Comparison of ENCODE assay signal across 14 cellular contexts in the genomic region with DNA sequence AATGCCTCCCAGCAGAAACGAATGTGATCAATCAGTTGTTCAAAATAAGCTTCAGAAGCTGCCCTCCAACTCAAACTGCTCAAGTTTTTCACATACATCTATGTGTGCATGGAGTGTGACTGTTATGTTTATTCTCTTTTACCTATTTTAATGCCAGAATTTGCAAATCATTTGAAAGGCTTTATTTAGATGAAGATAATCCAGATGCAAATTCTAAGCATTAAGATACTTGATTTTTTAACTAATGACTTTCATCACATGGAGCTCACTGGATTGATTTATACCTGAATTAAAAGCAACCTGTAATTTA.
"Had no signal": no experiment of that assay in that cellular context is flagged by ENCODE, and none has a peak within 500 bp of the region (broad histone marks: within the 10 kb centered on the region; RNA-seq: fewer than 3 reads in every experiment).

No MANE protein-coding gene starts in this region.

- H3K9me3 Mint-ChIP-seq: activated CD4-positive, alpha-beta memory T cell treated with anti-CD3 and anti-CD28 coated beads for 36 hours; activated naive CD4-positive, alpha-beta T cell treated with anti-CD3 and anti-CD28 coated beads, Interleukin-2, amount 50 U/mL, for 24 hours had no signal

- H3K36me3 ChIP-seq: adrenal gland, lower lobe of right lung, ovary, stomach, upper lobe of right lung, WERI-Rb-1 had no signal

- H3K27me3 ChIP-seq: ovary, testis had no signal

- H3K36me3 Mint-ChIP-seq: activated CD4-positive, alpha-beta memory T cell treated with anti-CD3 and anti-CD28 coated beads for 36 hours; activated CD8-positive, alpha-beta memory T cell treated with anti-CD3 and anti-CD28 coated beads, Interleukin-2, amount 10 ng/mL, durations not matched to agents 7 days and 5 days; activated naive CD4-positive, alpha-beta T cell treated with anti-CD3 and anti-CD28 coated beads, Interleukin-2, amount 50 U/mL, for 24 hours had no signal

- H3K9me3 ChIP-seq: adrenal gland, lower lobe of right lung, ovary, stomach, testis, upper lobe of right lung had no signal

- H3K4me1 Mint-ChIP-seq: activated CD8-positive, alpha-beta memory T cell treated with anti-CD3 and anti-CD28 coated beads, Interleukin-2, amount 10 ng/mL, durations not matched to agents 7 days and 5 days; activated naive CD4-positive, alpha-beta T cell treated with anti-CD3 and anti-CD28 coated beads, Interleukin-2, amount 50 U/mL, for 24 hours had no signal

- DNase-seq: activated CD4-positive, alpha-beta memory T cell treated with anti-CD3 and anti-CD28 coated beads for 36 hours; activated CD8-positive, alpha-beta memory T cell treated with anti-CD3 and anti-CD28 coated beads, Interleukin-2, amount 10 ng/mL, durations not matched to agents 7 days and 5 days; activated T-cell treated with anti-CD3 and anti-CD28 coated beads, Interleukin-2, amount 50 U/mL, for 1 hour; left cardiac atrium; lower lobe of right lung; ovary; stomach; upper lobe of right lung had no signal

- FAIRE-seq: frontal cortex had no signal

- H3K4me3 ChIP-seq: lower lobe of right lung, ovary, stomach, testis, upper lobe of right lung had no signal

- H3K4me3 Mint-ChIP-seq: activated CD4-positive, alpha-beta memory T cell treated with anti-CD3 and anti-CD28 coated beads for 36 hours; activated CD8-positive, alpha-beta memory T cell treated with anti-CD3 and anti-CD28 coated beads, Interleukin-2, amount 10 ng/mL, durations not matched to agents 7 days and 5 days; activated naive CD4-positive, alpha-beta T cell treated with anti-CD3 and anti-CD28 coated beads, Interleukin-2, amount 50 U/mL, for 24 hours had no signal

- ATAC-seq: activated CD8-positive, alpha-beta memory T cell treated with anti-CD3 and anti-CD28 coated beads, Interleukin-2, amount 10 ng/mL, durations not matched to agents 7 days and 5 days; lower lobe of right lung had no signal

- H3K27ac ChIP-seq: adrenal gland, epithelial cell of prostate, lower lobe of right lung, ovary, stomach, testis, upper lobe of right lung, WERI-Rb-1 had no signal

- H3K27ac Mint-ChIP-seq: activated CD4-positive, alpha-beta memory T cell treated with anti-CD3 and anti-CD28 coated beads for 36 hours; activated CD8-positive, alpha-beta memory T cell treated with anti-CD3 and anti-CD28 coated beads, Interleukin-2, amount 10 ng/mL, durations not matched to agents 7 days and 5 days; activated naive CD4-positive, alpha-beta T cell treated with anti-CD3 and anti-CD28 coated beads, Interleukin-2, amount 50 U/mL, for 24 hours had no signal

- H3K4me1 ChIP-seq: lower lobe of right lung, testis, upper lobe of right lung had no signal
